In genomic region chr10:62075414-62075813, GRCh38 we compare ENCODE assay signal across 10 cellular contexts.
DNase-seq lines count a peak whose midpoint lies in the region; ATAC-seq and TF ChIP-seq lines count a peak whose summit lies in the region.
"Had no signal": no experiment of that assay in that cellular context is flagged by ENCODE, and none has a peak within 500 bp of the region (broad histone marks: within the 10 kb centered on the region; RNA-seq: fewer than 3 reads in every experiment).

No MANE protein-coding gene starts in this region.

- H3K9me3 Mint-ChIP-seq in activated CD4-positive, alpha-beta T cell treated with anti-CD3 and anti-CD28 coated beads, Interleukin-2, amount 10 ng/mL, durations not matched to agents 7 days and 5 days: peaks cover 8% of the 10 kb centered on the region

- intact Hi-C loops in Panc1 (cut with micrococcal nuclease; ENCODE audit: unreplicated experiment) (no loop called here), heart left ventricle (cut with DNase I) (no loop called here)

- no peak for DNase-seq in activated CD4-positive, alpha-beta T cell treated with anti-CD3 and anti-CD28 coated beads, Interleukin-2, amount 10 ng/mL, durations not matched to agents 7 days and 5 days
- DNase-seq in activated CD4-positive, alpha-beta T cell treated with anti-CD3 and anti-CD28 coated beads for 4 hours: no peak
- DNase-seq in Panc1 (ENCODE audit: low read depth, low spot score) (no peak), heart left ventricle (peak in 2 of 5 donors; percentile 30 to 56), H7 (no peak), pons (ENCODE audit: low spot score) (no peak)
- DNase-seq: body of pancreas, NCI-H187 treated with DMSO at 0.1 percent for 48 hours had no signal

- CTCF ChIA-PET in activated CD4-positive, alpha-beta T cell treated with anti-CD3 and anti-CD28 coated beads, Interleukin-2, amount 10 ng/mL, durations not matched to agents 7 days and 5 days (lab: Charles Lee): interaction anchor here (0.8 to 3.1 kb wide), 4 partner anchors 12 to 25 kb away, joined by 3 to 21 read pairs (median 5); no protein-coding TSS in a partner anchor
- CTCF ChIA-PET in Panc1 (lab: Charles Lee): no interaction called here

- H3K9ac ChIP-seq in subcutaneous abdominal adipose tissue (ENCODE audit: low read length in 5 of 5): no peak overlapping the region

- peaks cover 77% of the 10 kb centered on the region for H3K4me1 Mint-ChIP-seq in activated CD4-positive, alpha-beta T cell treated with anti-CD3 and anti-CD28 coated beads, Interleukin-2, amount 10 ng/mL, durations not matched to agents 7 days and 5 days

- H3K27me3 ChIP-seq in Panc1 (ENCODE audit: control insufficient read depth, insufficient read depth, low read length) (no peaks in the 10 kb centered on the region), heart left ventricle (no peaks in the 10 kb centered on the region), subcutaneous abdominal adipose tissue (ENCODE audit: control insufficient read depth in 5 of 5, insufficient read depth in 4 of 5, low read length in 5 of 5) (no peaks in the 10 kb centered on the region), H7 (ENCODE audit: control insufficient read depth, insufficient read depth, low read length) (no peaks in the 10 kb centered on the region)
- H3K27me3 ChIP-seq: body of pancreas had no signal

- H3K27ac Mint-ChIP-seq in activated CD4-positive, alpha-beta T cell treated with anti-CD3 and anti-CD28 coated beads, Interleukin-2, amount 10 ng/mL, durations not matched to agents 7 days and 5 days: peak overlapping the region; percentile 61

- BruUV-seq in Panc1 (replicated peaks; lab: Mats Ljungman, UMichigan): no TSS peak

- no peaks in the 10 kb centered on the region for H3K27me3 Mint-ChIP-seq in activated CD4-positive, alpha-beta T cell treated with anti-CD3 and anti-CD28 coated beads, Interleukin-2, amount 10 ng/mL, durations not matched to agents 7 days and 5 days

- WGBS in heart left ventricle, 4 donors: 66 to 70% (median 68%) methylated on average over 11 of the region's 11 CpGs

- H3K36me3 Mint-ChIP-seq in activated CD4-positive, alpha-beta T cell treated with anti-CD3 and anti-CD28 coated beads, Interleukin-2, amount 10 ng/mL, durations not matched to agents 7 days and 5 days (ENCODE audit: low read depth): peaks cover 93% of the 10 kb centered on the region

- TF ChIP-seq POLR2A in heart left ventricle (IDR thresholded peaks at IDR 0.05): no peak

- H3K4me3 Mint-ChIP-seq in activated CD4-positive, alpha-beta T cell treated with anti-CD3 and anti-CD28 coated beads, Interleukin-2, amount 10 ng/mL, durations not matched to agents 7 days and 5 days: no peak overlapping the region

- POLR2A ChIA-PET in activated CD4-positive, alpha-beta T cell treated with anti-CD3 and anti-CD28 coated beads, Interleukin-2, amount 10 ng/mL, durations not matched to agents 7 days and 5 days (lab: Charles Lee): no interaction called here
- POLR2A ChIA-PET in Panc1 (lab: Charles Lee): no interaction called here

- in situ Hi-C loops in Panc1 (cut with HindIII; ENCODE audit: low pct_unique_long_range_greater_than_20kb, low sequenced_read_pairs): no loop called here

- no peaks in the 10 kb centered on the region for H3K9me3 ChIP-seq in Panc1 (ENCODE audit: control insufficient read depth, insufficient read depth, low read depth, low read length)
- no peaks in the 10 kb centered on the region for H3K9me3 ChIP-seq in heart left ventricle
- H3K9me3 ChIP-seq in subcutaneous abdominal adipose tissue (ENCODE audit: control insufficient read depth in 5 of 5, low read length in 5 of 5): no peaks in the 10 kb centered on the region
- H3K9me3 ChIP-seq: body of pancreas had no signal

- H3K4me3 ChIP-seq in Panc1 (ENCODE audit: low read depth in 2 of 2, low read length in 2 of 2): no peak overlapping the region
- H3K4me3 ChIP-seq in heart left ventricle: no peak overlapping the region
- H3K4me3 ChIP-seq in subcutaneous abdominal adipose tissue (ENCODE audit: low read depth in 1 of 5, low read length in 5 of 5): no peak overlapping the region
- H3K4me3 ChIP-seq in H7 (ENCODE audit: insufficient read depth, low read depth, low read length): no peak overlapping the region
- H3K4me3 ChIP-seq: body of pancreas had no signal

- TF ChIP-seq CTCF in Panc1 (IDR thresholded peaks at IDR 0.05) (no peak), heart left ventricle (IDR thresholded peaks at IDR 0.05) (no peak)

- H3K36me3 ChIP-seq in Panc1 (ENCODE audit: control insufficient read depth, insufficient read depth, low read length): peaks cover 3% of the 10 kb centered on the region
- H3K36me3 ChIP-seq in heart left ventricle: peaks cover 0 to 65% (median 54%) of the 10 kb centered on the region in 9 donors
- H3K36me3 ChIP-seq in subcutaneous abdominal adipose tissue (ENCODE audit: control insufficient read depth in 5 of 5, insufficient read depth in 5 of 5, low read length in 5 of 5): peaks cover 27 to 68% (median 40%) of the 10 kb centered on the region in 5 donors
- H3K36me3 ChIP-seq in H7 (replicated peaks; ENCODE audit: control insufficient read depth, insufficient read depth, low read length): no peaks in the 10 kb centered on the region

- no peak for ATAC-seq in Panc1
- peak; percentile 42 to 80 (median 64) for ATAC-seq in heart left ventricle
- ATAC-seq in GM18861 (IDR thresholded peaks at IDR 0.05; ENCODE audit: unreplicated experiment): no peak
- ATAC-seq: body of pancreas had no signal

- peak overlapping the region; percentile 14; the same call in 1 of the 2 replicates for H3K27ac ChIP-seq in Panc1 (ENCODE audit: low read length)
- H3K27ac ChIP-seq in heart left ventricle: peak overlapping the region in 10 of 12 donors; percentile 3 to 66 (median 45)
- H3K27ac ChIP-seq in subcutaneous abdominal adipose tissue (ENCODE audit: low read depth, low read length): peak overlapping the region; percentile 66
- H3K27ac ChIP-seq: body of pancreas had no signal

- peaks cover 13% of the 10 kb centered on the region for H3K4me1 ChIP-seq in Panc1 (ENCODE audit: control insufficient read depth, insufficient read depth, low read length)
- peaks cover 0 to 90% (median 58%) of the 10 kb centered on the region in 12 donors for H3K4me1 ChIP-seq in heart left ventricle
- peaks cover 0 to 46% (median 25%) of the 10 kb centered on the region in 5 donors for H3K4me1 ChIP-seq in subcutaneous abdominal adipose tissue (ENCODE audit: control insufficient read depth in 5 of 5, insufficient read depth in 5 of 5, low read length in 5 of 5)

Comparison
In these comparisons a context has a peak if more than half of its experiments do, and no peak if none do; other contexts are left out.
1. ATAC-seq: peak in heart left ventricle (4 of 4); none in Panc1 (single experiment) and GM18861 (single experiment).
2. H3K27ac ChIP-seq: peak in every context shown above with its lines; median percentile 66 in subcutaneous abdominal adipose tissue; 45 in heart left ventricle; 14 in Panc1.